1 cellular context compared by ENCODE assay signal in the genomic region with DNA sequence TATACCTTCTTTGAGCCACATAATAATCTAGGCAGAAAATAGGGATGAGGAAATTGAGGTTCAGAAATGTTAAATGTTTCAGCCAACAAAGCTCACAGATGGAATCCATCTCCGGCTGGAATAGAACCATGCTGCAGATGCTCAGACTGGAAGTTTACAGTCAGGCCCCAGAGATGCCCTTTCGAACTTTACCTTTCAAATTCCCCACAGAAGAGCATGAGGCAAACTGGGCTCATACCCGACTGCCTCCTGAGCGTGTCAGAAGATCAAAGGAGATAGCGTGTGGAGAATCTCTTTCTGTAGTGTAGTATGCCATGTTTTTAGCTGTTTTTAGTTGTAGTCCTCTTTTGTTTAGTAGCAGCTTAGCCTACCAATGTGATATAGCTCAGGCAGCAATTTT.
A peak's percentile ranks its signal among the peaks of the same experiment; 100 is the strongest.
TF ChIP-seq lines count a peak whose summit lies in the region.

No MANE protein-coding gene starts in this region.

TF ChIP-seq in HepG2, 621 proteins besides CTCF, POLR2A, EP300 and RAD21 (continued from another document and continues in another):
- TF ChIP-seq, protein P1, sequence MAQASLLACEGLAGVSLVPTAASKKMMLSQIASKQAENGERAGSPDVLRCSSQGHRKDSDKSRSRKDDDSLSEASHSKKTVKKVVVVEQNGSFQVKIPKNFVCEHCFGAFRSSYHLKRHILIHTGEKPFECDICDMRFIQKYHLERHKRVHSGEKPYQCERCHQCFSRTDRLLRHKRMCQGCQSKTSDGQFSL (CRISPR knock-in tag; IDR thresholded peaks at IDR 0.05): no peak
- TF ChIP-seq PRPF4 (IDR thresholded peaks at IDR 0.05; ENCODE audit: low read depth, low read length, poor library complexity, severe bottlenecking): no peak
- TF ChIP-seq MAF1 (CRISPR knock-in tag; IDR thresholded peaks at IDR 0.05; ENCODE audit: borderline replicate concordance): no peak
- TF ChIP-seq ZFP1 (CRISPR knock-in tag; IDR thresholded peaks at IDR 0.05): no peak
- TF ChIP-seq, protein P2, sequence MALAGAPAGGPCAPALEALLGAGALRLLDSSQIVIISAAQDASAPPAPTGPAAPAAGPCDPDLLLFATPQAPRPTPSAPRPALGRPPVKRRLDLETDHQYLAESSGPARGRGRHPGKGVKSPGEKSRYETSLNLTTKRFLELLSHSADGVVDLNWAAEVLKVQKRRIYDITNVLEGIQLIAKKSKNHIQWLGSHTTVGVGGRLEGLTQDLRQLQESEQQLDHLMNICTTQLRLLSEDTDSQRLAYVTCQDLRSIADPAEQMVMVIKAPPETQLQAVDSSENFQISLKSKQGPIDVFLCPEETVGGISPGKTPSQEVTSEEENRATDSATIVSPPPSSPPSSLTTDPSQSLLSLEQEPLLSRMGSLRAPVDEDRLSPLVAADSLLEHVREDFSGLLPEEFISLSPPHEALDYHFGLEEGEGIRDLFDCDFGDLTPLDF (CRISPR knock-in tag; IDR thresholded peaks at IDR 0.05): no peak
- TF ChIP-seq ZNF232 (CRISPR knock-in tag; IDR thresholded peaks at IDR 0.05; ENCODE audit: borderline replicate concordance): no peak
- TF ChIP-seq FOXA1 (IDR thresholded peaks at IDR 0.05): no peak
- TF ChIP-seq FOXA1 (CRISPR knock-in tag; IDR thresholded peaks at IDR 0.05): peak; percentile 24; the same call in 1 of the 2 replicates
- TF ChIP-seq ZNF766 (CRISPR knock-in tag; IDR thresholded peaks at IDR 0.05; ENCODE audit: borderline replicate concordance): no peak
- no peak for TF ChIP-seq RFX3 (CRISPR knock-in tag; IDR thresholded peaks at IDR 0.05)
- TF ChIP-seq SMAD3 (CRISPR knock-in tag; IDR thresholded peaks at IDR 0.05): 0 out of 2 replicates have a peak, but pooled peaks have one; percentile 19
- TF ChIP-seq XBP1 (CRISPR knock-in tag; IDR thresholded peaks at IDR 0.05): no peak
- TF ChIP-seq RFXAP (CRISPR knock-in tag; IDR thresholded peaks at IDR 0.05; ENCODE audit: borderline replicate concordance): 0 out of 2 replicates have a peak, but pooled peaks have one; percentile 37
- no peak for TF ChIP-seq ZFY (CRISPR knock-in tag; IDR thresholded peaks at IDR 0.05)
- TF ChIP-seq, protein P3, sequence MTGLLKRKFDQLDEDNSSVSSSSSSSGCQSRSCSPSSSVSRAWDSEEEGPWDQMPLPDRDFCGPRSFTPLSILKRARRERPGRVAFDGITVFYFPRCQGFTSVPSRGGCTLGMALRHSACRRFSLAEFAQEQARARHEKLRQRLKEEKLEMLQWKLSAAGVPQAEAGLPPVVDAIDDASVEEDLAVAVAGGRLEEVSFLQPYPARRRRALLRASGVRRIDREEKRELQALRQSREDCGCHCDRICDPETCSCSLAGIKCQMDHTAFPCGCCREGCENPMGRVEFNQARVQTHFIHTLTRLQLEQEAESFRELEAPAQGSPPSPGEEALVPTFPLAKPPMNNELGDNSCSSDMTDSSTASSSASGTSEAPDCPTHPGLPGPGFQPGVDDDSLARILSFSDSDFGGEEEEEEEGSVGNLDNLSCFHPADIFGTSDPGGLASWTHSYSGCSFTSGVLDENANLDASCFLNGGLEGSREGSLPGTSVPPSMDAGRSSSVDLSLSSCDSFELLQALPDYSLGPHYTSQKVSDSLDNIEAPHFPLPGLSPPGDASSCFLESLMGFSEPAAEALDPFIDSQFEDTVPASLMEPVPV (CRISPR knock-in tag; IDR thresholded peaks at IDR 0.05): no peak
- no peak for TF ChIP-seq MTA1 (CRISPR knock-in tag; IDR thresholded peaks at IDR 0.05; ENCODE audit: borderline replicate concordance)
- TF ChIP-seq ZNF775 (CRISPR knock-in tag; IDR thresholded peaks at IDR 0.05; ENCODE audit: borderline replicate concordance): no peak
- no peak for TF ChIP-seq CHD2 (IDR thresholded peaks at IDR 0.05; ENCODE audit: low read depth, low read length)
- no peak for TF ChIP-seq NFATC3 (CRISPR knock-in tag; IDR thresholded peaks at IDR 0.05)
- TF ChIP-seq FOXA3 (CRISPR knock-in tag; IDR thresholded peaks at IDR 0.05): peak; percentile 35; the same call in 1 of the 2 replicates
- TF ChIP-seq, protein P4, sequence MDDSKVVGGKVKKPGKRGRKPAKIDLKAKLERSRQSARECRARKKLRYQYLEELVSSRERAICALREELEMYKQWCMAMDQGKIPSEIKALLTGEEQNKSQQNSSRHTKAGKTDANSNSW (CRISPR knock-in tag; IDR thresholded peaks at IDR 0.05; ENCODE audit: borderline replicate concordance): no peak
- TF ChIP-seq, protein P5, sequence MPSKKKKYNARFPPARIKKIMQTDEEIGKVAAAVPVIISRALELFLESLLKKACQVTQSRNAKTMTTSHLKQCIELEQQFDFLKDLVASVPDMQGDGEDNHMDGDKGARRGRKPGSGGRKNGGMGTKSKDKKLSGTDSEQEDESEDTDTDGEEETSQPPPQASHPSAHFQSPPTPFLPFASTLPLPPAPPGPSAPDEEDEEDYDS (CRISPR knock-in tag; IDR thresholded peaks at IDR 0.05): no peak
- TF ChIP-seq ZNF556 (CRISPR knock-in tag; IDR thresholded peaks at IDR 0.05; ENCODE audit: borderline replicate concordance): no peak
- TF ChIP-seq ZNF251 (CRISPR knock-in tag; IDR thresholded peaks at IDR 0.05): no peak
- no peak for TF ChIP-seq ZNF354B (CRISPR knock-in tag; IDR thresholded peaks at IDR 0.05)
- no peak for TF ChIP-seq DNMT1 (CRISPR knock-in tag; IDR thresholded peaks at IDR 0.05)
- TF ChIP-seq REXO4 (CRISPR knock-in tag; IDR thresholded peaks at IDR 0.05; ENCODE audit: borderline replicate concordance): no peak
- TF ChIP-seq ZNF263 (CRISPR knock-in tag; IDR thresholded peaks at IDR 0.05): no peak
- no peak for TF ChIP-seq FOXK2 (IDR thresholded peaks at IDR 0.05)
- TF ChIP-seq, protein P6, sequence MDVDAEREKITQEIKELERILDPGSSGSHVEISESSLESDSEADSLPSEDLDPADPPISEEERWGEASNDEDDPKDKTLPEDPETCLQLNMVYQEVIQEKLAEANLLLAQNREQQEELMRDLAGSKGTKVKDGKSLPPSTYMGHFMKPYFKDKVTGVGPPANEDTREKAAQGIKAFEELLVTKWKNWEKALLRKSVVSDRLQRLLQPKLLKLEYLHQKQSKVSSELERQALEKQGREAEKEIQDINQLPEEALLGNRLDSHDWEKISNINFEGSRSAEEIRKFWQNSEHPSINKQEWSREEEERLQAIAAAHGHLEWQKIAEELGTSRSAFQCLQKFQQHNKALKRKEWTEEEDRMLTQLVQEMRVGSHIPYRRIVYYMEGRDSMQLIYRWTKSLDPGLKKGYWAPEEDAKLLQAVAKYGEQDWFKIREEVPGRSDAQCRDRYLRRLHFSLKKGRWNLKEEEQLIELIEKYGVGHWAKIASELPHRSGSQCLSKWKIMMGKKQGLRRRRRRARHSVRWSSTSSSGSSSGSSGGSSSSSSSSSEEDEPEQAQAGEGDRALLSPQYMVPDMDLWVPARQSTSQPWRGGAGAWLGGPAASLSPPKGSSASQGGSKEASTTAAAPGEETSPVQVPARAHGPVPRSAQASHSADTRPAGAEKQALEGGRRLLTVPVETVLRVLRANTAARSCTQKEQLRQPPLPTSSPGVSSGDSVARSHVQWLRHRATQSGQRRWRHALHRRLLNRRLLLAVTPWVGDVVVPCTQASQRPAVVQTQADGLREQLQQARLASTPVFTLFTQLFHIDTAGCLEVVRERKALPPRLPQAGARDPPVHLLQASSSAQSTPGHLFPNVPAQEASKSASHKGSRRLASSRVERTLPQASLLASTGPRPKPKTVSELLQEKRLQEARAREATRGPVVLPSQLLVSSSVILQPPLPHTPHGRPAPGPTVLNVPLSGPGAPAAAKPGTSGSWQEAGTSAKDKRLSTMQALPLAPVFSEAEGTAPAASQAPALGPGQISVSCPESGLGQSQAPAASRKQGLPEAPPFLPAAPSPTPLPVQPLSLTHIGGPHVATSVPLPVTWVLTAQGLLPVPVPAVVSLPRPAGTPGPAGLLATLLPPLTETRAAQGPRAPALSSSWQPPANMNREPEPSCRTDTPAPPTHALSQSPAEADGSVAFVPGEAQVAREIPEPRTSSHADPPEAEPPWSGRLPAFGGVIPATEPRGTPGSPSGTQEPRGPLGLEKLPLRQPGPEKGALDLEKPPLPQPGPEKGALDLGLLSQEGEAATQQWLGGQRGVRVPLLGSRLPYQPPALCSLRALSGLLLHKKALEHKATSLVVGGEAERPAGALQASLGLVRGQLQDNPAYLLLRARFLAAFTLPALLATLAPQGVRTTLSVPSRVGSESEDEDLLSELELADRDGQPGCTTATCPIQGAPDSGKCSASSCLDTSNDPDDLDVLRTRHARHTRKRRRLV (CRISPR knock-in tag; IDR thresholded peaks at IDR 0.05): no peak
- TF ChIP-seq SOX5 (CRISPR knock-in tag; IDR thresholded peaks at IDR 0.05; ENCODE audit: borderline replicate concordance): peak; percentile 49; the same call in 1 of the 2 replicates
- TF ChIP-seq ZC3H4 (CRISPR knock-in tag; IDR thresholded peaks at IDR 0.05; ENCODE audit: borderline replicate concordance): no peak
- TF ChIP-seq ZNF326 (CRISPR knock-in tag; IDR thresholded peaks at IDR 0.05; ENCODE audit: borderline replicate concordance): no peak
- no peak for TF ChIP-seq HMG20B (CRISPR knock-in tag; conservative IDR thresholded peaks at IDR 0.05)
- TF ChIP-seq, protein P7, sequence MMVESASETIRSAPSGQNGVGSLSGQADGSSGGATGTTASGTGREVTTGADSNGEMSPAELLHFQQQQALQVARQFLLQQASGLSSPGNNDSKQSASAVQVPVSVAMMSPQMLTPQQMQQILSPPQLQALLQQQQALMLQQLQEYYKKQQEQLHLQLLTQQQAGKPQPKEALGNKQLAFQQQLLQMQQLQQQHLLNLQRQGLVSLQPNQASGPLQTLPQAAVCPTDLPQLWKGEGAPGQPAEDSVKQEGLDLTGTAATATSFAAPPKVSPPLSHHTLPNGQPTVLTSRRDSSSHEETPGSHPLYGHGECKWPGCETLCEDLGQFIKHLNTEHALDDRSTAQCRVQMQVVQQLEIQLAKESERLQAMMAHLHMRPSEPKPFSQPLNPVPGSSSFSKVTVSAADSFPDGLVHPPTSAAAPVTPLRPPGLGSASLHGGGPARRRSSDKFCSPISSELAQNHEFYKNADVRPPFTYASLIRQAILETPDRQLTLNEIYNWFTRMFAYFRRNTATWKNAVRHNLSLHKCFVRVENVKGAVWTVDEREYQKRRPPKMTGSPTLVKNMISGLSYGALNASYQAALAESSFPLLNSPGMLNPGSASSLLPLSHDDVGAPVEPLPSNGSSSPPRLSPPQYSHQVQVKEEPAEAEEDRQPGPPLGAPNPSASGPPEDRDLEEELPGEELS (CRISPR knock-in tag; IDR thresholded peaks at IDR 0.05): peak; percentile 36; the same call in 1 of the 2 replicates
- no peak for TF ChIP-seq KDM4B (CRISPR knock-in tag; IDR thresholded peaks at IDR 0.05)
- TF ChIP-seq, protein P8, sequence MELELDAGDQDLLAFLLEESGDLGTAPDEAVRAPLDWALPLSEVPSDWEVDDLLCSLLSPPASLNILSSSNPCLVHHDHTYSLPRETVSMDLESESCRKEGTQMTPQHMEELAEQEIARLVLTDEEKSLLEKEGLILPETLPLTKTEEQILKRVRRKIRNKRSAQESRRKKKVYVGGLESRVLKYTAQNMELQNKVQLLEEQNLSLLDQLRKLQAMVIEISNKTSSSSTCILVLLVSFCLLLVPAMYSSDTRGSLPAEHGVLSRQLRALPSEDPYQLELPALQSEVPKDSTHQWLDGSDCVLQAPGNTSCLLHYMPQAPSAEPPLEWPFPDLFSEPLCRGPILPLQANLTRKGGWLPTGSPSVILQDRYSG (CRISPR knock-in tag; IDR thresholded peaks at IDR 0.05): no peak
- no peak for TF ChIP-seq CEBPB (IDR thresholded peaks at IDR 0.05; ENCODE audit: borderline replicate concordance, low read depth, low read length)
- TF ChIP-seq GATAD2A (CRISPR knock-in tag; IDR thresholded peaks at IDR 0.05): no peak
- no peak for TF ChIP-seq ZNF563 (CRISPR knock-in tag; IDR thresholded peaks at IDR 0.05)
- TF ChIP-seq CEBPG (CRISPR knock-in tag; IDR thresholded peaks at IDR 0.05): peak; percentile 34
- TF ChIP-seq, protein P9, sequence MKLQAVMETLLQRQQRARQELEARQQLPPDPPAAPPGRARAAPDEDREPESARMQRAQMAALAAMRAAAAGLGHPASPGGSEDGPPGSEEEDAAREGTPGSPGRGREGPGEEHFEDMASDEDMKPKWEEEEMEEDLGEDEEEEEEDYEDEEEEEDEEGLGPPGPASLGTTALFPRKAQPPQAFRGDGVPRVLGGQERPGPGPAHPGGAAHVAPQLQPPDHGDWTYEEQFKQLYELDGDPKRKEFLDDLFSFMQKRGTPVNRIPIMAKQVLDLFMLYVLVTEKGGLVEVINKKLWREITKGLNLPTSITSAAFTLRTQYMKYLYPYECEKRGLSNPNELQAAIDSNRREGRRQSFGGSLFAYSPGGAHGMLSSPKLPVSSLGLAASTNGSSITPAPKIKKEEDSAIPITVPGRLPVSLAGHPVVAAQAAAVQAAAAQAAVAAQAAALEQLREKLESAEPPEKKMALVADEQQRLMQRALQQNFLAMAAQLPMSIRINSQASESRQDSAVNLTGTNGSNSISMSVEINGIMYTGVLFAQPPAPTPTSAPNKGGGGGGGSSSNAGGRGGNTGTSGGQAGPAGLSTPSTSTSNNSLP (IDR thresholded peaks at IDR 0.05; ENCODE audit: low read depth, low read length): no peak
- TF ChIP-seq, protein P10, sequence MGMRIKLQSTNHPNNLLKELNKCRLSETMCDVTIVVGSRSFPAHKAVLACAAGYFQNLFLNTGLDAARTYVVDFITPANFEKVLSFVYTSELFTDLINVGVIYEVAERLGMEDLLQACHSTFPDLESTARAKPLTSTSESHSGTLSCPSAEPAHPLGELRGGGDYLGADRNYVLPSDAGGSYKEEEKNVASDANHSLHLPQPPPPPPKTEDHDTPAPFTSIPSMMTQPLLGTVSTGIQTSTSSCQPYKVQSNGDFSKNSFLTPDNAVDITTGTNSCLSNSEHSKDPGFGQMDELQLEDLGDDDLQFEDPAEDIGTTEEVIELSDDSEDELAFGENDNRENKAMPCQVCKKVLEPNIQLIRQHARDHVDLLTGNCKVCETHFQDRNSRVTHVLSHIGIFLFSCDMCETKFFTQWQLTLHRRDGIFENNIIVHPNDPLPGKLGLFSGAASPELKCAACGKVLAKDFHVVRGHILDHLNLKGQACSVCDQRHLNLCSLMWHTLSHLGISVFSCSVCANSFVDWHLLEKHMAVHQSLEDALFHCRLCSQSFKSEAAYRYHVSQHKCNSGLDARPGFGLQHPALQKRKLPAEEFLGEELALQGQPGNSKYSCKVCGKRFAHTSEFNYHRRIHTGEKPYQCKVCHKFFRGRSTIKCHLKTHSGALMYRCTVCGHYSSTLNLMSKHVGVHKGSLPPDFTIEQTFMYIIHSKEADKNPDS (CRISPR knock-in tag; IDR thresholded peaks at IDR 0.05): no peak
- no peak for TF ChIP-seq SUZ12 (IDR thresholded peaks at IDR 0.05; ENCODE audit: low read depth, low read length)
- TF ChIP-seq ZMYM4 (CRISPR knock-in tag; IDR thresholded peaks at IDR 0.05): peak; percentile 35; the same call in 1 of the 2 replicates
- no peak for TF ChIP-seq NFYB (CRISPR knock-in tag; IDR thresholded peaks at IDR 0.05)
